In the genomic region with DNA sequence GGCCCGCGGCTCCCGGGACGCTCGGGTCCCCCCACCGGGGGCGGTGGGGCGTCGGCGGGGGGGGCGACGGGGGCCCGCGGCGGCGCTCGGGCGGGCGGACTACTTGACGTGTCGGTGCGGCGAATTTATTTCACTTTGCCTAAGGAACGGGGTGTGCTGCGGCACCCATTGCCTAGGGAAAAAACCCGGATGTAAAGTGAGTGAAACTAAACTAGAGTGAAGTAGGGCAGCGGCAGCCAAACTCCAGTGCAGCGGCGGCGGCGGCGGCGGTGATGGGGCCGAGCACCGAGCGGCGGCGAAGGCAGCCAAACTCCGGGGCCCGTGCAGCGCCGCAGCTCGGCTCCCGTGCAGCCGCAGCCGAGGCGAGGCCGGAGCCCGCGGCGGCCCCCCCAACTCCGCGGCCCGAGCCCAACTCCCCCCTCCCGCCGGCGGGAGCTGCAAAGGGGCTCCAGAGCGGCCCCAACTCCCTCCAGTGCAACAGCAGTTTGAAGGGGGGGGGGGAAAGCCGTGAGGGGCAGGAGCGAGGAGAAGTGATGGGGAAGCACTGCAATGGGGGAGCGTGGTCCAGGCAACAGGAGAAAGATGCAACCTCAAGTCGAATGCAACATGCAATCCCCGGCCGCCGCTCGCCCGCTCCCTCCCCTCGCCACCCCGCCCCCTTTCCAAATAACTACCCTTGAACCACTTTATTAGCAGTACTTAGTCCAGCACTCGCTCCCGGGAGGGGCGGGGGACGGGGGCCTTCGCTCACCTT, we compare ENCODE assay signal across 8 cellular contexts. TPM values are rescaled to one million over a fixed set of nuclear protein-coding genes. Genes with fewer than 3 reads are reported as not detected.
DNase-seq lines count a peak whose midpoint lies in the region; ATAC-seq and TF ChIP-seq lines count a peak whose summit lies in the region.

No MANE protein-coding gene starts in this region.

- H3K4me2 ChIP-seq in OCI-LY1 (ENCODE audit: low read length) = peak overlapping the region; percentile 94

- peak overlapping the region; percentile 95 for H3K27ac ChIP-seq in HUES48 (ENCODE audit: low read depth, low read length)
- H3K27ac ChIP-seq in OCI-LY1 (ENCODE audit: low read depth, low read length, poor library complexity, severe bottlenecking) = peak overlapping the region; percentile 51

- no peak for TF ChIP-seq CTCF in OCI-LY1 (IDR thresholded peaks at IDR 0.05; ENCODE audit: low read length)
- TF ChIP-seq CTCF in epithelial cell of proximal tubule (conservative IDR thresholded peaks at IDR 0.05; ENCODE audit: low read depth, low read length) = no peak

- H3K9me3 ChIP-seq in HUES48 (ENCODE audit: control insufficient read depth, insufficient read depth, low read length) = no peaks in the 10 kb centered on the region
- no peaks in the 10 kb centered on the region for H3K9me3 ChIP-seq in OCI-LY1 (ENCODE audit: low read length)
- no peaks in the 10 kb centered on the region for H3K9me3 ChIP-seq in mucosa of stomach (ENCODE audit: control insufficient read depth, low read length)

- DNase-seq in Caki2 (ENCODE audit: low read depth) (peak; percentile 60), activated T-cell treated with anti-CD3 and anti-CD28 coated beads for 4 hours (peak; percentile 55), epithelial cell of proximal tubule (ENCODE audit: low read depth) (peak; percentile 53)
- DNase-seq in stimulated activated CD8-positive, alpha-beta memory T cell treated with anti-CD3 and anti-CD28 coated beads, Interleukin-4, amount 100 ng/mL, for 48 hours = peak; percentile 79

- in situ Hi-C loops in Caki2 (cut with HindIII; ENCODE audit: low pct_unique_long_range_greater_than_20kb, low sequenced_read_pairs) = no loop called here

- H3K36me3 ChIP-seq in HUES48 (ENCODE audit: control insufficient read depth, insufficient read depth, low read length) = no peaks in the 10 kb centered on the region
- no peaks in the 10 kb centered on the region for H3K36me3 ChIP-seq in OCI-LY1 (ENCODE audit: insufficient read depth, low read length)
- no peaks in the 10 kb centered on the region for H3K36me3 ChIP-seq in mucosa of stomach (ENCODE audit: control insufficient read depth, insufficient read depth, low read length)

- H4K20me1 ChIP-seq in OCI-LY1 (ENCODE audit: insufficient read depth, low read length) = no peaks in the 10 kb centered on the region

- no peaks in the 10 kb centered on the region for H3K9me2 ChIP-seq in OCI-LY1 (ENCODE audit: low read depth, low read length)

- peaks cover 23% of the 10 kb centered on the region for H3K79me2 ChIP-seq in OCI-LY1 (ENCODE audit: insufficient read depth, low read length)

- peak; percentile 33 for ATAC-seq in GM21390 (IDR thresholded peaks at IDR 0.05; ENCODE audit: unreplicated experiment)

- peaks cover 6% of the 10 kb centered on the region; the same call in 1 of the 2 replicates for H3F3A ChIP-seq in OCI-LY1 (ENCODE audit: insufficient read depth, low read length)

- peaks cover 21% of the 10 kb centered on the region for H3K4me1 ChIP-seq in HUES48 (ENCODE audit: control insufficient read depth, insufficient read depth, low read length)
- peaks cover 32% of the 10 kb centered on the region for H3K4me1 ChIP-seq in OCI-LY1 (ENCODE audit: insufficient read depth, low read length, severe bottlenecking)
- H3K4me1 ChIP-seq in mucosa of stomach (ENCODE audit: control insufficient read depth, insufficient read depth, low read length) = no peaks in the 10 kb centered on the region

- H3K27me3 ChIP-seq in HUES48 (ENCODE audit: control insufficient read depth, insufficient read depth, low read length) (no peaks in the 10 kb centered on the region), OCI-LY1 (ENCODE audit: insufficient read depth, low read length) (no peaks in the 10 kb centered on the region), mucosa of stomach (ENCODE audit: control insufficient read depth, insufficient read depth, low read length) (no peaks in the 10 kb centered on the region)

- H3K9ac ChIP-seq in HUES48 (ENCODE audit: low read depth, low read length) = peak overlapping the region; percentile 75
- H3K9ac ChIP-seq in OCI-LY1 (ENCODE audit: low read length) = peak overlapping the region; percentile 82
- peak overlapping the region; percentile 68 for H3K9ac ChIP-seq in mucosa of stomach (ENCODE audit: low read length)

- H3K4me3 ChIP-seq in HUES48 (ENCODE audit: low read depth, low read length) = peak overlapping the region; percentile 93
- peak overlapping the region; percentile 78 for H3K4me3 ChIP-seq in OCI-LY1 (ENCODE audit: low read depth, low read length, poor library complexity, severe bottlenecking)
- H3K4me3 ChIP-seq in epithelial cell of proximal tubule (ENCODE audit: low read depth, low read length) = peak overlapping the region; percentile 78
- peak overlapping the region; percentile 48 for H3K4me3 ChIP-seq in mucosa of stomach (ENCODE audit: low read length)

- H2AFZ ChIP-seq in OCI-LY1 (ENCODE audit: low read length) = peak overlapping the region; percentile 28; the same call in 1 of the 2 replicates

RNA-seq across cellular contexts. Expression of a gene that starts 0.6 kb away (rescaled TPM):
- total RNA-seq in Caki2 (2014; rRNA removed; shearing (Covaris generic); ENCODE audit: low replicate concordance) = 1.2 and 12.0 TPM in 2 replicates
- 5.8 and 11.6 TPM in 2 replicates for total RNA-seq in epithelial cell of proximal tubule

Comparison
In these comparisons a context has a peak if more than half of its experiments do, and no peak if none do; other contexts are left out.
1. Peak in every context shown above with its lines: DNase-seq, ATAC-seq, H3K4me3 ChIP-seq and H3K27ac ChIP-seq.